In genomic region chr1:109090415-109091195, GRCh38 we compare ENCODE assay signal across 8 cellular contexts. TPM values are rescaled to one million over a fixed set of nuclear protein-coding genes. Genes with fewer than 3 reads are reported as not detected.
DNase-seq lines count a peak whose midpoint lies in the region; ATAC-seq lines count a peak whose summit lies in the region.

Gene TMEM167B (plus strand): TSS chr1:109090764. CDS start chr1:109090873, 109 bp downstream.

- H3K4me3 ChIP-seq in effector memory CD4-positive, alpha-beta T cell (ENCODE audit: insufficient read depth, low read depth, low read length, poor library complexity, severe bottlenecking): peak within 1 kb of the TSS; percentile 82

- H3K9me3 ChIP-seq in effector memory CD4-positive, alpha-beta T cell (ENCODE audit: control insufficient read depth, low read length): no peaks in the 10 kb centered on the region

- ATAC-seq in GM21360 (IDR thresholded peaks at IDR 0.05; ENCODE audit: unreplicated experiment): peak; percentile 89
- peak; percentile 82 for ATAC-seq in memory B cell (ENCODE audit: low read depth)

- H3K36me3 ChIP-seq in effector memory CD4-positive, alpha-beta T cell (ENCODE audit: control insufficient read depth, insufficient read depth, low read length): peaks cover 21% of the 10 kb centered on the region

- peak within 1 kb of the TSS; percentile 99 for H3K4me3 Mint-ChIP-seq in memory B cell

- peaks cover 6% of the 10 kb centered on the region for H3K36me3 Mint-ChIP-seq in memory B cell

- H3K27ac Mint-ChIP-seq in memory B cell: peak within 1 kb of the TSS; percentile 99

- H3K27me3 Mint-ChIP-seq in memory B cell: no peaks in the 10 kb centered on the region

- DNase-seq in CMK (ENCODE audit: low read depth) (peak; percentile 88), HT1080 (ENCODE audit: low read depth) (peak; percentile 87), NOMO-1 (lab: John Stamatoyannopoulos, UW; ENCODE audit: unreplicated experiment in 2 of 2) (peak; percentile 95), memory B cell (ENCODE audit: low spot score in 2 of 2) (peak; percentile 82 to 86)
- DNase-seq in effector memory CD4-positive, alpha-beta T cell: peak; percentile 73 to 79 (median 78)
- peak; percentile 78 for DNase-seq in stimulated activated CD8-positive, alpha-beta memory T cell treated with anti-CD3 and anti-CD28 coated beads, Interleukin-12 subunit alpha, Interleukin-12 subunit beta, amount 100 ng/mL, for 1 hour (ENCODE audit: low read depth)

- peaks cover 19% of the 10 kb centered on the region for H3K4me1 Mint-ChIP-seq in memory B cell

- H3K4me1 ChIP-seq in effector memory CD4-positive, alpha-beta T cell (ENCODE audit: control insufficient read depth, insufficient read depth, low read length, poor library complexity, severe bottlenecking): peaks cover 20% of the 10 kb centered on the region

- POLR2A ChIA-PET in activated CD8-positive, alpha-beta memory T cell treated with anti-CD3 and anti-CD28 coated beads for 36 hours (lab: Charles Lee): interaction anchor here (0.7 to 2.8 kb wide), 5 partner anchors 10 to 128 kb away, joined by 3 to 22 read pairs (median 5); partner anchors contain the start of genes CLCC1 and WDR47

- CTCF ChIA-PET in activated CD8-positive, alpha-beta memory T cell treated with anti-CD3 and anti-CD28 coated beads for 36 hours (lab: Charles Lee): interaction anchor here (0.7 to 3.3 kb wide), 3 partner anchors 9 to 111 kb away, joined by 3 to 19 read pairs (median 3); a partner anchor contains a TSS

- H3K27ac ChIP-seq in effector memory CD4-positive, alpha-beta T cell (ENCODE audit: insufficient read depth, low read length, poor library complexity, severe bottlenecking): peak within 1 kb of the TSS; percentile 91

- H3K27me3 ChIP-seq in effector memory CD4-positive, alpha-beta T cell (replicated peaks; ENCODE audit: control insufficient read depth, insufficient read depth, low read length, poor library complexity, severe bottlenecking): no peaks in the 10 kb centered on the region

- H3K9me3 Mint-ChIP-seq in memory B cell: no peaks in the 10 kb centered on the region

RNA-seq across cellular contexts. Expression of gene TMEM167B, which starts in this region (rescaled TPM):
- 7.5 and 10.6 TPM in 2 replicates for total RNA-seq in HT1080 (2014; rRNA removed; shearing (Covaris generic))
- 13.7 and 15.7 TPM in 2 replicates for polyA plus RNA-seq in HT1080 (2015; cell fraction: cytosol; rRNA removed)
- polyA plus RNA-seq in HT1080 (2015; cell fraction: nucleus; rRNA removed): 8.7 and 9.9 TPM in 2 replicates
- 10 to 100 TPM; 29.0 to 29.1 TPM for total RNA-seq in activated CD8-positive, alpha-beta memory T cell treated with anti-CD3 and anti-CD28 coated beads for 36 hours

Comparison
In these comparisons a context has a peak if more than half of its experiments do, and no peak if none do; other contexts are left out.
1. Peak in every context shown above with its lines: DNase-seq, ATAC-seq, H3K4me3 ChIP-seq and H3K27ac ChIP-seq.